ENCODE assay signal across 13 cellular contexts in the genomic region with DNA sequence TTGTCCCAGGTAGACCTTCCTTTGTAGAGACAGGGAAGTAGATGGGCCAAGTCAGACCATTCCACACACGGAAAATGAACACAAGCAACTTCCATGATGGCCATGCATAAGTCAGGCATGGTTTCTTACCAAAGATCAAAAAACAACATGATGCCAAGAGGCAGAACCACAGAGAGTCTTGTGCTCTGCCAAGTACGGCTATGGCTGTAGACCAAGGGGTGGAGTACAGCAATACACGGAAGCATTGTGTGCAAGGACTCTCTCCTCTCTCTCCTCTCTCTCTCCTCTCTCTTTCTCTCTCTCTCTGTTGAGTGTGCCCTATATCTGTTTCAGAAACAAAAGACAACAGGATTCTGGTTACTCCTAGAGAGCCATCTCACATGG.
"Had no signal": no experiment of that assay in that cellular context is flagged by ENCODE, and none has a peak within 500 bp of the region (broad histone marks: within the 10 kb centered on the region; RNA-seq: fewer than 3 reads in every experiment).

No MANE protein-coding gene starts in this region.

- H3K4me3 ChIP-seq: cardiac muscle cell, esophagus squamous epithelium, gastrocnemius medialis, heart right ventricle, thyroid gland, uterus had no signal

- DNase-seq: activated CD4-positive, alpha-beta memory T cell treated with anti-CD3 and anti-CD28 coated beads for 36 hours; activated CD8-positive, alpha-beta memory T cell treated with anti-CD3 and anti-CD28 coated beads, Interleukin-2, amount 50 U/mL, for 4 hours; activated naive CD4-positive, alpha-beta T cell; esophagus squamous epithelium; gastrocnemius medialis; heart right ventricle; islet precursor cell; stimulated activated CD4-positive, alpha-beta T cell treated with anti-CD3 and anti-CD28 coated beads, Interleukin-12 subunit alpha, Interleukin-12 subunit beta, amount 100 ng/mL, for 4 hours; stimulated activated CD4-positive, alpha-beta T cell treated with anti-CD3 and anti-CD28 coated beads, Interleukin-2, amount 100 ng/mL, for 48 hours; stimulated activated CD8-positive, alpha-beta memory T cell treated with anti-CD3 and anti-CD28 coated beads, Interleukin-4, amount 100 ng/mL, for 48 hours; thyroid gland; uterus had no signal

- H3K27ac ChIP-seq: cardiac muscle cell, esophagus squamous epithelium, gastrocnemius medialis, heart right ventricle, thyroid gland, uterus had no signal

- H3K4me1 ChIP-seq: uterus had no signal

- H3K27me3 ChIP-seq: esophagus squamous epithelium, uterus had no signal

- H3K36me3 ChIP-seq: cardiac muscle cell, esophagus squamous epithelium, gastrocnemius medialis, heart right ventricle, thyroid gland, uterus had no signal

- H3K9me3 ChIP-seq: esophagus squamous epithelium, gastrocnemius medialis, heart right ventricle, thyroid gland, uterus had no signal
